19 cellular contexts compared by ENCODE assay signal in the genomic region with DNA sequence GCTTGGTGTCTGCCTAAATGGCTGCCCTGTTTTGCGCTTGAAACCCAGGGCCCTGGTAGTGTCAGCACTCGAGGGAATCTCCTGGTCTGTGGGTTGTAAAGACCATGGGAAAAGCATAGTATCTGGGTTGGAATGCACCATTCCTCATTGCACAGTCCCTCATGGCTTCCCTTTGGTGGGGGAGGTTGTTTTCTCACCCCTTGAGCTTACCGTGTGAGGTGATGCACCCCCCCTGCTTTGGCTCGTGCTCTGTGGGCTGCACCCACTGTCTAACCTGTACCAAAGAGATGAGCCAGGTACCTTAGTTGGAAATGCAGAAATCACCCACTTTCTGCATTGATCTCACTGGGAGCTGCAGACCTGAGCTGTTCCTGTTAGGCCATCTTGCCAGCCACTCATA.
DNase-seq lines count a peak whose midpoint lies in the region; ATAC-seq and TF ChIP-seq lines count a peak whose summit lies in the region.
"Had no signal": no experiment of that assay in that cellular context is flagged by ENCODE, and none has a peak within 500 bp of the region (broad histone marks: within the 10 kb centered on the region; RNA-seq: fewer than 3 reads in every experiment).

No MANE protein-coding gene starts in this region.

- no peaks in the 10 kb centered on the region for H3K27me3 Mint-ChIP-seq in natural killer cell (ENCODE audit: low read depth in 2 of 2)
- H3K27me3 Mint-ChIP-seq in natural killer cell treated with Interleukin-12 subunit alpha and Interleukin-12 subunit beta and Interleukin-15 and Interleukin-18, amount 100 ng/mL, for 72 hours = no peaks in the 10 kb centered on the region
- H3K27me3 Mint-ChIP-seq in naive B cell = no peaks in the 10 kb centered on the region

- no peak overlapping the region for H3K4me3 Mint-ChIP-seq in natural killer cell
- no peak overlapping the region for H3K4me3 Mint-ChIP-seq in natural killer cell treated with Interleukin-12 subunit alpha and Interleukin-12 subunit beta and Interleukin-15 and Interleukin-18, amount 100 ng/mL, for 72 hours
- peak overlapping the region in 2 of 8 donors; percentile 26 to 48 for H3K4me3 Mint-ChIP-seq in naive B cell
- H3K4me3 Mint-ChIP-seq: T-helper 2 cell treated with Interferon-gamma antibody and Interleukin-4, amounts not matched to agents 5 μg/mL and 100 μg/mL, for 36 hours had no signal

- H3K4me1 ChIP-seq in aorta (ENCODE audit: control insufficient read depth in 1 of 2, insufficient read depth in 2 of 2, low read length in 2 of 2) = peaks cover 4 to 9% of the 10 kb centered on the region in 2 donors

- WGBS in aorta, 2 donors = 63 to 76% methylated on average over 4 of the region's 4 CpGs

- H3K9me3 ChIP-seq in aorta (ENCODE audit: control insufficient read depth, low read length) = no peaks in the 10 kb centered on the region

- H3K27ac ChIP-seq in aorta (ENCODE audit: low read depth in 1 of 2, low read length in 2 of 2) = peak overlapping the region in 1 of 2 donors; percentile 4

- H3K27ac Mint-ChIP-seq in natural killer cell = peak overlapping the region; percentile 73 to 82
- H3K27ac Mint-ChIP-seq in natural killer cell treated with Interleukin-12 subunit alpha and Interleukin-12 subunit beta and Interleukin-15 and Interleukin-18, amount 100 ng/mL, for 72 hours = no peak overlapping the region
- H3K27ac Mint-ChIP-seq in naive B cell = peak overlapping the region; percentile 14 to 91 (median 86)
- H3K27ac Mint-ChIP-seq: T-helper 2 cell treated with Interferon-gamma antibody and Interleukin-4, amounts not matched to agents 5 μg/mL and 100 μg/mL, for 36 hours had no signal

- H3K4me1 Mint-ChIP-seq in natural killer cell = peaks cover 76 to 80% of the 10 kb centered on the region in 2 donors
- peaks cover 63 to 71% of the 10 kb centered on the region in 2 donors for H3K4me1 Mint-ChIP-seq in natural killer cell treated with Interleukin-12 subunit alpha and Interleukin-12 subunit beta and Interleukin-15 and Interleukin-18, amount 100 ng/mL, for 72 hours (ENCODE audit: low read depth in 2 of 2)
- peaks cover 53 to 96% (median 79%) of the 10 kb centered on the region in 3 donors for H3K4me1 Mint-ChIP-seq in naive B cell

- no peaks in the 10 kb centered on the region for H3K36me3 ChIP-seq in aorta (ENCODE audit: control insufficient read depth in 1 of 2, insufficient read depth in 2 of 2, low read length in 1 of 2)

- H3K27me3 ChIP-seq in aorta (ENCODE audit: control insufficient read depth in 1 of 2, insufficient read depth in 2 of 2, low read length in 1 of 2) = no peaks in the 10 kb centered on the region

- intact Hi-C loops in natural killer cell (cut with micrococcal nuclease) (no loop called here), aorta (cut with DNase I) (no loop called here)

- TF ChIP-seq CTCF in natural killer cell (IDR thresholded peaks at IDR 0.05) = no peak

- no peaks in the 10 kb centered on the region for H3K9me3 Mint-ChIP-seq in natural killer cell
- peaks cover 8% of the 10 kb centered on the region for H3K9me3 Mint-ChIP-seq in natural killer cell treated with Interleukin-12 subunit alpha and Interleukin-12 subunit beta and Interleukin-15 and Interleukin-18, amount 100 ng/mL, for 72 hours
- H3K9me3 Mint-ChIP-seq in naive B cell = peaks cover 0 to 2% (median 0%) of the 10 kb centered on the region in 7 donors
- H3K9me3 Mint-ChIP-seq: T-helper 2 cell treated with Interferon-gamma antibody and Interleukin-4, amounts not matched to agents 5 μg/mL and 100 μg/mL, for 36 hours had no signal

- no peak overlapping the region for H3K4me3 ChIP-seq in aorta (ENCODE audit: low read length in 2 of 2)
- H3K4me3 ChIP-seq: skin epidermis had no signal

- H3K36me3 Mint-ChIP-seq in natural killer cell (no peaks in the 10 kb centered on the region), naive B cell (peaks cover 13 to 30% of the 10 kb centered on the region in 2 donors)
- H3K36me3 Mint-ChIP-seq in natural killer cell treated with Interleukin-12 subunit alpha and Interleukin-12 subunit beta and Interleukin-15 and Interleukin-18, amount 100 ng/mL, for 72 hours = peaks cover 19% of the 10 kb centered on the region

- no peak for DNase-seq in natural killer cell
- DNase-seq in natural killer cell treated with Interleukin-12 subunit alpha and Interleukin-12 subunit beta and Interleukin-15 and Interleukin-18, amount 100 ng/mL, for 72 hours (ENCODE audit: low spot score) = no peak
- peak; percentile 11 for DNase-seq in UCSD-AML1 (lab: John Stamatoyannopoulos, UW; ENCODE audit: unreplicated experiment)
- DNase-seq in naive B cell = no peak
- no peak for DNase-seq in aorta
- no peak for DNase-seq in amygdala (lab: John Stamatoyannopoulos, UW)
- no peak for DNase-seq in T-helper 9 cell
- no peak for DNase-seq in NAMALWA (ENCODE audit: low spot score)
- DNase-seq: activated CD4-positive, alpha-beta T cell treated with anti-CD3 and anti-CD28 coated beads for 48 hours; activated T-cell treated with anti-CD3 and anti-CD28 coated beads, Interleukin-2, amount 50 U/mL, for 48 hours; GDM1; hypothalamus; MV-4-11; NCI-H2081; NCI-H510A treated with DMSO at 0.1 percent for 48 hours; SIG-M5; stimulated activated CD4-positive, alpha-beta T cell treated with anti-CD3 and anti-CD28 coated beads, Interleukin-4, amount 100 ng/mL, for 1 hour had no signal

- ATAC-seq in natural killer cell = peak in 1 of 3 donors; percentile 41
- ATAC-seq in natural killer cell treated with Interleukin-12 subunit alpha and Interleukin-12 subunit beta and Interleukin-15 and Interleukin-18, amount 100 ng/mL, for 72 hours = no peak
- no peak for ATAC-seq in naive B cell (ENCODE audit: low read depth in 2 of 2)
- ATAC-seq in aorta (ENCODE audit: low FRiP score) = peak; percentile 60

Comparison
In these comparisons a context has a peak if more than half of its experiments do, and no peak if none do; other contexts are left out.
1. H3K27ac Mint-ChIP-seq: peak in natural killer cell (2 of 2) and naive B cell (6 of 6); none in natural killer cell treated with Interleukin-12 subunit alpha and Interleukin-12 subunit beta and Interleukin-15 and Interleukin-18, amount 100 ng/mL, for 72 hours (0 of 2).